Comparison of ENCODE assay signal across 8 cellular contexts in genomic region chr1:201042663-201043461, GRCh38. TPM values are rescaled to one million over a fixed set of nuclear protein-coding genes. Genes with fewer than 3 reads are reported as not detected.
DNase-seq lines count a peak whose midpoint lies in the region; ATAC-seq and TF ChIP-seq lines count a peak whose summit lies in the region.

No MANE protein-coding gene starts in this region.

- H3K4me3 ChIP-seq in LNCaP clone FGC (ENCODE audit: low read depth, low read length) (no peak overlapping the region), gastroesophageal sphincter (no peak overlapping the region)

- WGBS in gastroesophageal sphincter (ENCODE audit: low coverage in 1 of 2), 2 donors: 22 to 67% methylated on average over 5 of the region's 14 CpGs

- no peaks in the 10 kb centered on the region for H3K9me3 ChIP-seq in gastroesophageal sphincter

- H3K4me1 ChIP-seq in gastroesophageal sphincter: no peaks in the 10 kb centered on the region

- TF ChIP-seq EP300 in gastroesophageal sphincter (IDR thresholded peaks at IDR 0.05): no peak

- TF ChIP-seq CTCF in GM20000 (IDR thresholded peaks at IDR 0.05; ENCODE audit: extremely low read depth, missing control alignments) (peak; percentile 84), LNCaP clone FGC (IDR thresholded peaks at IDR 0.05; ENCODE audit: control insufficient read depth, extremely low read depth, insufficient read depth) (peak; percentile 83), gastroesophageal sphincter (IDR thresholded peaks at IDR 0.05) (peak in 3 of 4 experiments; percentile 72 to 88 (median 87))

- DNase-seq in CD1c-positive myeloid dendritic cell (ENCODE audit: extremely low spot score) (peak; percentile 77), GM20000 (ENCODE audit: low spot score) (peak; percentile 77), LNCaP clone FGC (ENCODE audit: low read depth) (peak; percentile 75), SHP77 treated with DMSO at 0.1 percent for 48 hours (lab: John Stamatoyannopoulos, UW) (peak; percentile 42), pons (ENCODE audit: low spot score) (peak; percentile 81), NCI-H128 (lab: John Stamatoyannopoulos, UW; ENCODE audit: unreplicated experiment) (no peak)
- DNase-seq in activated gamma-delta T cell treated with anti-CD3 and anti-CD28 coated beads, Interleukin-2, amount 50 U/mL, for 16 hours (ENCODE audit: low read depth): peak; percentile 47

- no peaks in the 10 kb centered on the region for H3K27me3 ChIP-seq in gastroesophageal sphincter

- no peak for TF ChIP-seq POLR2A in gastroesophageal sphincter (IDR thresholded peaks at IDR 0.05)

- H3K36me3 ChIP-seq in gastroesophageal sphincter: no peaks in the 10 kb centered on the region

- no peak overlapping the region for H3K27ac ChIP-seq in gastroesophageal sphincter

- ATAC-seq in gastroesophageal sphincter: peak; percentile 56

RNA-seq across cellular contexts. Expression of gene KIF21B, which starts 19.3 kb away (rescaled TPM):
- 1 to 10 TPM; 1.2 to 1.9 (median 1.6) TPM for total RNA-seq in gastroesophageal sphincter
